8 cellular contexts compared by ENCODE assay signal in the genomic region with DNA sequence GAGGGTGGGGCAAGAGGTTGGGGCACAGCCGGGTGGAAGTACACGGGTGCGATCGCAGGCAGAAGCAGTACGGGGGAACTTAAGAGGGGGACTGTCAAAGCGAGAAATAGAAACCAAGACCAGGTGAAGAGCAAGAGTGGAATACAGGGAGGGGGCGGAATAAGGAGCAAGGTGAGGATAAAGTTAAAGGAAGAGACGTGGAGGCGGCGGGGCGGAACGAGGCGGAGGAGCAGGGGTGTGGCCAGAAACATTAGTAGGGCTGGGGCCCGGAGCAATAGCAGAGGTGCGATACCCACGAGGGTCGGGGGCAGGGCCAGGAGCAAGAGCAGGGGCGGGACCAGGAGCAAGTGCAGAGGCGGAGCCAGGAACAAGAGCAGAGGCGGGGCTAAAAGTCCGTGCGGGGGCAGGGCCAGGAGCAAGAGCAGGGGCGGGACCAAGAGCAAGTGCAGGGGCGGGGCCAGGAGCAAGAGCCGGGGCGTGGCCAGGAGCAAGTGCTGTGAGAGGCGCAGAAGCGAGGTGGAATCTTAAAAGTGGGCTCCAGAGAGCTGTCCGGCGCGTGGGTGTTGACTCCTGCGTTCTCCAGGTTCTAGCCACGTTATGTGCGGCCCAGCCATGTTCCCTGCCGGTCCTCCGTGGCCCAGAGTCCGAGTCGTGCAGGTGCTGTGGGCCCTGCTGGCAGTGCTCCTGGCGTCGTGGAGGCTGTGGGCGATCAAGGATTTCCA. TPM values are rescaled to one million over a fixed set of nuclear protein-coding genes. Genes with fewer than 3 reads are reported as not detected.
DNase-seq lines count a peak whose midpoint lies in the region; ATAC-seq and TF ChIP-seq lines count a peak whose summit lies in the region.

No MANE protein-coding gene starts in this region.

- peak overlapping the region; percentile 64 for H3K9ac ChIP-seq in SK-N-MC (ENCODE audit: insufficient read length)

- ATAC-seq in HG02571 (IDR thresholded peaks at IDR 0.05; ENCODE audit: unreplicated experiment) (peak; percentile 48), omental fat pad (ENCODE audit: low FRiP score) (peak; percentile 85)

- H3K27ac ChIP-seq in SK-N-MC: peak overlapping the region; percentile 75
- peak overlapping the region; percentile 91 for H3K27ac ChIP-seq in temporal lobe (ENCODE audit: low read depth, low read length)

- peak; percentile 21 for DNase-seq in GM04503 (ENCODE audit: low read depth)
- DNase-seq in NCI-H1092 (lab: John Stamatoyannopoulos, UW): peak; percentile 75
- peak; percentile 85 for DNase-seq in SK-N-MC (ENCODE audit: low read depth, low spot score)
- DNase-seq in activated naive CD4-positive, alpha-beta T cell treated with anti-CD3 and anti-CD28 coated beads, Interleukin-2, amount 50 U/mL, for 16 hours: peak; percentile 94
- DNase-seq in glomerular endothelial cell (ENCODE audit: extremely low read depth, low read depth, low spot score): peak; percentile 51
- DNase-seq in omental fat pad (ENCODE audit: low spot score): peak; percentile 85

- peak overlapping the region; percentile 98 for H3K4me3 ChIP-seq in SK-N-MC

- no peak for TF ChIP-seq CTCF in omental fat pad (IDR thresholded peaks at IDR 0.05)

- H3K9me3 ChIP-seq in SK-N-MC (ENCODE audit: low read depth, low read length): no peaks in the 10 kb centered on the region

- H3K36me3 ChIP-seq in SK-N-MC (ENCODE audit: insufficient read depth, low read length): no peaks in the 10 kb centered on the region

RNA-seq across cellular contexts. Expression of a gene that starts 1.2 kb away (rescaled TPM):
- total RNA-seq in glomerular endothelial cell (1.3 TPM in 1 of 2 replicates, not detected in the other), omental fat pad (1 to 10 TPM; 2.8 to 6.6 (median 4.3) TPM), temporal lobe (6.1 TPM)

RNA-seq across cellular contexts. Expression of a gene that starts 17.2 kb away (rescaled TPM):
- total RNA-seq in glomerular endothelial cell (12.8 and 13.5 TPM in 2 replicates), omental fat pad (10 to 100 TPM in 1 of 4 donors, 1 to 10 TPM in 3; 4.1 to 11.4 (median 7.2) TPM), temporal lobe (0.25 TPM)

RNA-seq across cellular contexts. Expression of a gene that starts 21.1 kb away (rescaled TPM):
- total RNA-seq in glomerular endothelial cell (85.6 and 94.3 TPM in 2 replicates), omental fat pad (10 to 100 TPM; 26.2 to 52.8 (median 31.4) TPM), temporal lobe (27.8 TPM)

RNA-seq across cellular contexts. Expression of a gene that starts 32.7 kb away (rescaled TPM):
- total RNA-seq in glomerular endothelial cell (24.3 and 37.2 TPM in 2 replicates), omental fat pad (10 to 100 TPM; 28.8 to 76.9 (median 47.2) TPM), temporal lobe (1.2 TPM)

RNA-seq across cellular contexts. Expression of a gene that starts 37.6 kb away (rescaled TPM):
- 232 and 267 TPM in 2 replicates for total RNA-seq in glomerular endothelial cell
- 100 to 1,000 TPM; 177 to 505 (median 425) TPM for total RNA-seq in omental fat pad
- 89.0 TPM for total RNA-seq in temporal lobe

Comparison
In these comparisons a context has a peak if more than half of its experiments do, and no peak if none do; other contexts are left out.
1. Peak in every context shown above with its lines: DNase-seq, ATAC-seq, H3K4me3 ChIP-seq and H3K27ac ChIP-seq.
2. DNase-seq: peak in every context shown above with its lines; median percentile 94 in activated naive CD4-positive, alpha-beta T cell treated with anti-CD3 and anti-CD28 coated beads, Interleukin-2, amount 50 U/mL, for 16 hours; 85 in SK-N-MC; 85 in omental fat pad; 75 in NCI-H1092; 51 in glomerular endothelial cell; 21 in GM04503.